10 cellular contexts compared by ENCODE assay signal in genomic region chr7:43362652-43363428, GRCh38.
DNase-seq lines count a peak whose midpoint lies in the region; ATAC-seq and TF ChIP-seq lines count a peak whose summit lies in the region.
"Had no signal": no experiment of that assay in that cellular context is flagged by ENCODE, and none has a peak within 500 bp of the region (broad histone marks: within the 10 kb centered on the region; RNA-seq: fewer than 3 reads in every experiment).

No MANE protein-coding gene starts in this region.

- CTCF ChIA-PET in SK-N-SH (lab: Yijun Ruan, JAX) = interaction anchor here (1.2 to 1.7 kb wide), 2 partner anchors 13 to 23 kb away, joined by 3 to 5 read pairs; no protein-coding TSS in a partner anchor

- TF ChIP-seq EP300 in SK-N-SH (IDR thresholded peaks at IDR 0.05; ENCODE audit: borderline replicate concordance in 1 of 2, low read depth in 1 of 2, low read length in 1 of 2) = no peak

- peaks cover 0 to 11% of the 10 kb centered on the region in 2 experiments; a peak in 1 of 4 replicates for H3K4me1 ChIP-seq in SK-N-SH (ENCODE audit: control insufficient read depth in 1 of 2, insufficient read depth in 2 of 2, low read depth in 1 of 2, low read length in 1 of 2)

- H3K79me2 ChIP-seq in SK-N-SH (ENCODE audit: insufficient read depth) = no peaks in the 10 kb centered on the region

- H3K9ac ChIP-seq in SK-N-SH = no peak overlapping the region

- H3K4me1 Mint-ChIP-seq in type B pancreatic cell (ENCODE audit: unreplicated experiment) = peaks cover 9% of the 10 kb centered on the region

- no peak overlapping the region; a peak in 1 of 4 replicates for H3K27ac ChIP-seq in SK-N-SH (ENCODE audit: low read depth in 2 of 2, low read length in 1 of 2)
- H3K27ac ChIP-seq: epithelial cell of prostate had no signal

- no peak overlapping the region for H3K4me3 ChIP-seq in SK-N-SH (ENCODE audit: low read depth in 2 of 2, low read length in 1 of 2)

- H3K36me3 ChIP-seq in SK-N-SH (replicated peaks in 1 of 2; ENCODE audit: control insufficient read depth in 1 of 2, insufficient read depth in 2 of 2, low read length in 1 of 2) = no peaks in the 10 kb centered on the region

- no peak overlapping the region for H2AFZ ChIP-seq in SK-N-SH (ENCODE audit: low read depth)

- POLR2A ChIA-PET in SK-N-SH (lab: Yijun Ruan, JAX) = no interaction called here

- no peak overlapping the region for H3K4me3 Mint-ChIP-seq in type B pancreatic cell
- H3K4me3 Mint-ChIP-seq: CD14-positive monocyte had no signal

- peak; percentile 62 for DNase-seq in SK-N-SH
- DNase-seq in NCI-H82 treated with DMSO at 0.1 percent for 48 hours (lab: John Stamatoyannopoulos, UW; ENCODE audit: unreplicated experiment) = peak; percentile 54
- DNase-seq in fibroblast of peridontal ligament (ENCODE audit: extremely low read depth) = peak; percentile 22
- no peak for DNase-seq in type B pancreatic cell (ENCODE audit: extremely low spot score, unreplicated experiment)
- no peak for DNase-seq in hippocampal formation (lab: John Stamatoyannopoulos, UW)
- DNase-seq in stimulated activated CD4-positive, alpha-beta T cell treated with anti-CD3 and anti-CD28 coated beads, Interleukin-15, amount 100 ng/mL, for 24 hours = no peak

- no peaks in the 10 kb centered on the region for H3K9me3 Mint-ChIP-seq in type B pancreatic cell

- peaks cover 38% of the 10 kb centered on the region for H3K27me3 Mint-ChIP-seq in type B pancreatic cell

- H3K27me3 ChIP-seq in SK-N-SH (ENCODE audit: insufficient read depth) = no peaks in the 10 kb centered on the region

- no peaks in the 10 kb centered on the region for H3K36me3 Mint-ChIP-seq in type B pancreatic cell
- H3K36me3 Mint-ChIP-seq: CD14-positive monocyte had no signal

- H4K20me1 ChIP-seq in SK-N-SH (ENCODE audit: insufficient read depth) = no peaks in the 10 kb centered on the region

- peak overlapping the region; percentile 17 for H3K27ac Mint-ChIP-seq in type B pancreatic cell
- H3K27ac Mint-ChIP-seq: CD14-positive monocyte had no signal

- no peaks in the 10 kb centered on the region for H3K9me2 ChIP-seq in SK-N-SH

- TF ChIP-seq CTCF in SK-N-SH (IDR thresholded peaks at IDR 0.05) = no peak
- no peak for TF ChIP-seq CTCF in type B pancreatic cell (conservative IDR thresholded peaks at IDR 0.05)

- no peak for ATAC-seq in SK-N-SH treated with all-trans-retinoic acid at 6 μM for 48 hours
- no peak for ATAC-seq in HG03175 (IDR thresholded peaks at IDR 0.05; ENCODE audit: unreplicated experiment)

- no peaks in the 10 kb centered on the region for H3K9me3 ChIP-seq in SK-N-SH

- no peak for TF ChIP-seq RAD21 in SK-N-SH (IDR thresholded peaks at IDR 0.05; ENCODE audit: low read length)

- 21% methylated on average over 3 of the region's 3 CpGs for WGBS in SK-N-SH (ENCODE audit: low lambda C conversion rate)

- H3F3A ChIP-seq in SK-N-SH (replicated peaks; ENCODE audit: insufficient read depth) = no peaks in the 10 kb centered on the region

- no peak overlapping the region for H3K4me2 ChIP-seq in SK-N-SH

TF ChIP-seq in SK-N-SH, 30 proteins besides CTCF, POLR2A, EP300 and RAD21:
- TF ChIP-seq, protein P1, sequence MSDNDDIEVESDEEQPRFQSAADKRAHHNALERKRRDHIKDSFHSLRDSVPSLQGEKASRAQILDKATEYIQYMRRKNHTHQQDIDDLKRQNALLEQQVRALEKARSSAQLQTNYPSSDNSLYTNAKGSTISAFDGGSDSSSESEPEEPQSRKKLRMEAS (IDR thresholded peaks at IDR 0.05; ENCODE audit: low read depth) = no peak
- TF ChIP-seq JUND (IDR thresholded peaks at IDR 0.05) (no peak), GATA2 (CRISPR knock-in tag; IDR thresholded peaks at IDR 0.05) (no peak), USF1 (IDR thresholded peaks at IDR 0.05; ENCODE audit: borderline replicate concordance, low read depth) (no peak), NRF1 (IDR thresholded peaks at IDR 0.05; ENCODE audit: low read depth, low read length) (no peak), USF2 (IDR thresholded peaks at IDR 0.05; ENCODE audit: borderline replicate concordance, low read depth, low read length) (no peak), EZH2phosphoT487 (IDR thresholded peaks at IDR 0.05; ENCODE audit: borderline replicate concordance, low read depth) (no peak), TCF12 (IDR thresholded peaks at IDR 0.05) (no peak), MXI1 (IDR thresholded peaks at IDR 0.05; ENCODE audit: low read depth, low read length) (no peak), RFX5 (IDR thresholded peaks at IDR 0.05; ENCODE audit: low read length) (no peak)
TF ChIP-seq in SK-N-SH: peak in this region for 0.

TF ChIP-seq in SK-N-SH treated with all-trans-retinoic acid at 6 μM for 48 hours, 23 proteins besides CTCF, POLR2A, EP300 and RAD21:
- TF ChIP-seq GLIS3 (CRISPR knock-in tag; IDR thresholded peaks at IDR 0.05) = no peak
- no peak for TF ChIP-seq BACH2 (CRISPR knock-in tag; IDR thresholded peaks at IDR 0.05; ENCODE audit: borderline replicate concordance)
- no peak for TF ChIP-seq TOX (CRISPR knock-in tag; IDR thresholded peaks at IDR 0.05; ENCODE audit: borderline replicate concordance)
- TF ChIP-seq ZNF565 (CRISPR knock-in tag; conservative IDR thresholded peaks at IDR 0.05; ENCODE audit: low read depth) = no peak
- no peak for TF ChIP-seq OSR1 (CRISPR knock-in tag; IDR thresholded peaks at IDR 0.05)
- TF ChIP-seq ESRRG (CRISPR knock-in tag; IDR thresholded peaks at IDR 0.05) = no peak
- TF ChIP-seq, protein P2, sequence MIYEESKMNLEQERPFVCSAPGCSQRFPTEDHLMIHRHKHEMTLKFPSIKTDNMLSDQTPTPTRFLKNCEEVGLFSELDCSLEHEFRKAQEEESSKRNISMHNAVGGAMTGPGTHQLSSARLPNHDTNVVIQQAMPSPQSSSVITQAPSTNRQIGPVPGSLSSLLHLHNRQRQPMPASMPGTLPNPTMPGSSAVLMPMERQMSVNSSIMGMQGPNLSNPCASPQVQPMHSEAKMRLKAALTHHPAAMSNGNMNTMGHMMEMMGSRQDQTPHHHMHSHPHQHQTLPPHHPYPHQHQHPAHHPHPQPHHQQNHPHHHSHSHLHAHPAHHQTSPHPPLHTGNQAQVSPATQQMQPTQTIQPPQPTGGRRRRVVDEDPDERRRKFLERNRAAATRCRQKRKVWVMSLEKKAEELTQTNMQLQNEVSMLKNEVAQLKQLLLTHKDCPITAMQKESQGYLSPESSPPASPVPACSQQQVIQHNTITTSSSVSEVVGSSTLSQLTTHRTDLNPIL (CRISPR knock-in tag; IDR thresholded peaks at IDR 0.05; ENCODE audit: low read depth) = no peak
- no peak for TF ChIP-seq ZFP30 (CRISPR knock-in tag; IDR thresholded peaks at IDR 0.05)
- no peak for TF ChIP-seq ZC3H10 (CRISPR knock-in tag; IDR thresholded peaks at IDR 0.05)
- no peak for TF ChIP-seq PPARA (CRISPR knock-in tag; IDR thresholded peaks at IDR 0.05; ENCODE audit: borderline replicate concordance)
- no peak for TF ChIP-seq CSDC2 (CRISPR knock-in tag; IDR thresholded peaks at IDR 0.05)
- TF ChIP-seq, protein P3, sequence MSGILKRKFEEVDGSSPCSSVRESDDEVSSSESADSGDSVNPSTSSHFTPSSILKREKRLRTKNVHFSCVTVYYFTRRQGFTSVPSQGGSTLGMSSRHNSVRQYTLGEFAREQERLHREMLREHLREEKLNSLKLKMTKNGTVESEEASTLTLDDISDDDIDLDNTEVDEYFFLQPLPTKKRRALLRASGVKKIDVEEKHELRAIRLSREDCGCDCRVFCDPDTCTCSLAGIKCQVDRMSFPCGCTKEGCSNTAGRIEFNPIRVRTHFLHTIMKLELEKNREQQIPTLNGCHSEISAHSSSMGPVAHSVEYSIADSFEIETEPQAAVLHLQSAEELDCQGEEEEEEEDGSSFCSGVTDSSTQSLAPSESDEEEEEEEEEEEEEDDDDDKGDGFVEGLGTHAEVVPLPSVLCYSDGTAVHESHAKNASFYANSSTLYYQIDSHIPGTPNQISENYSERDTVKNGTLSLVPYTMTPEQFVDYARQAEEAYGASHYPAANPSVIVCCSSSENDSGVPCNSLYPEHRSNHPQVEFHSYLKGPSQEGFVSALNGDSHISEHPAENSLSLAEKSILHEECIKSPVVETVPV (CRISPR knock-in tag; IDR thresholded peaks at IDR 0.05) = no peak
- TF ChIP-seq ZNF8 (CRISPR knock-in tag; IDR thresholded peaks at IDR 0.05) = no peak

Comparison
In these comparisons a context has a peak if more than half of its experiments do, and no peak if none do; other contexts are left out.
1. DNase-seq: peak in SK-N-SH (single experiment), NCI-H82 treated with DMSO at 0.1 percent for 48 hours (single experiment) and fibroblast of peridontal ligament (single experiment); none in type B pancreatic cell (single experiment), hippocampal formation (0 of 2) and stimulated activated CD4-positive, alpha-beta T cell treated with anti-CD3 and anti-CD28 coated beads, Interleukin-15, amount 100 ng/mL, for 24 hours (single experiment).